Comparison of ENCODE assay signal across 21 cellular contexts in genomic region chr9:137574192-137574591, GRCh38. TPM values are rescaled to one million over a fixed set of nuclear protein-coding genes. Genes with fewer than 3 reads are reported as not detected.
DNase-seq lines count a peak whose midpoint lies in the region; ATAC-seq, FAIRE-seq and TF ChIP-seq lines count a peak whose summit lies in the region.
"Had no signal": no experiment of that assay in that cellular context is flagged by ENCODE, and none has a peak within 500 bp of the region (broad histone marks: within the 10 kb centered on the region; RNA-seq: fewer than 3 reads in every experiment).

No MANE protein-coding gene starts in this region.

- no peak overlapping the region for H3K4me3 ChIP-seq in left ventricle myocardium inferior
- no peak overlapping the region for H3K4me3 ChIP-seq in DOHH2 (ENCODE audit: low read length)
- no peak overlapping the region for H3K4me3 ChIP-seq in K562
- no peak overlapping the region for H3K4me3 ChIP-seq in osteoblast (ENCODE audit: insufficient read depth, low read length)
- H3K4me3 ChIP-seq: BLaER1 treated with 17β-estradiol and CSF1 and Interleukin-3, amounts not matched to agents 10 nM and 100 nM had no signal

- H4K20me1 ChIP-seq in DOHH2 (ENCODE audit: control insufficient read depth, insufficient read depth, low read depth, low read length): no peaks in the 10 kb centered on the region
- H4K20me1 ChIP-seq in K562 (replicated peaks; ENCODE audit: control insufficient read depth, insufficient read depth, low read length): no peaks in the 10 kb centered on the region; the same call in 1 of the 2 replicates
- peaks cover 20% of the 10 kb centered on the region for H4K20me1 ChIP-seq in osteoblast (ENCODE audit: insufficient read depth, low read length)

- no peaks in the 10 kb centered on the region for H3K9me2 ChIP-seq in DOHH2 (replicated peaks; ENCODE audit: control insufficient read depth, low read length)

- H3K79me2 ChIP-seq in DOHH2 (ENCODE audit: control insufficient read depth, low read length) (peaks cover 75% of the 10 kb centered on the region), K562 (ENCODE audit: control insufficient read depth, insufficient read depth, low read length) (peaks cover 48% of the 10 kb centered on the region), osteoblast (ENCODE audit: insufficient read depth, low read length) (peaks cover 70% of the 10 kb centered on the region)

- H3K9me1 ChIP-seq in K562 (ENCODE audit: control insufficient read depth, insufficient read depth, low read length): peaks cover 7% of the 10 kb centered on the region

- H3K27ac ChIP-seq in left ventricle myocardium inferior (replicated peaks): peak overlapping the region; percentile 95
- H3K27ac ChIP-seq in DOHH2 (ENCODE audit: low read depth, low read length): peak overlapping the region; percentile 99
- no peak overlapping the region for H3K27ac ChIP-seq in K562 (ENCODE audit: extremely low read depth, low read depth, low read length)
- no peak overlapping the region for H3K27ac ChIP-seq in osteoblast (ENCODE audit: low read depth, low read length)

- intact Hi-C loops in left ventricle myocardium inferior (cut with micrococcal nuclease) (no loop called here), cardiac septum (cut with DNase I) (no loop called here), K562 (cut with micrococcal nuclease) (no loop called here)

- TF ChIP-seq RAD21 in K562 (CRISPR knock-in tag; conservative IDR thresholded peaks at IDR 0.05 in 1 of 2, IDR thresholded peaks at IDR 0.05 in 1 of 2): no peak

- in situ Hi-C loops in K562 (cut with MboI): no loop called here

- H3K36me3 ChIP-seq in left ventricle myocardium inferior (peaks cover 40% of the 10 kb centered on the region), DOHH2 (ENCODE audit: control insufficient read depth, low read length) (peaks cover 73% of the 10 kb centered on the region), K562 (ENCODE audit: control insufficient read depth, insufficient read depth, low read length) (peaks cover 63% of the 10 kb centered on the region), osteoblast (ENCODE audit: insufficient read depth, low read length) (peaks cover 30% of the 10 kb centered on the region)

- FAIRE-seq in K562 (lab: Jason Lieb, UNC): no peak
- FAIRE-seq: GM12891, HTR-8/SVneo had no signal

- H3K27me3 ChIP-seq in left ventricle myocardium inferior (ENCODE audit: low read depth) (no peaks in the 10 kb centered on the region), DOHH2 (ENCODE audit: control insufficient read depth, low read length) (no peaks in the 10 kb centered on the region), K562 (ENCODE audit: control insufficient read depth in 2 of 2, insufficient read depth in 2 of 2, low read length in 2 of 2) (no peaks in the 10 kb centered on the region), osteoblast (ENCODE audit: insufficient read depth, low read length) (no peaks in the 10 kb centered on the region)
- H3K27me3 ChIP-seq: BLaER1 treated with 17β-estradiol and CSF1 and Interleukin-3, amounts not matched to agents 10 nM and 100 nM had no signal

- DNase-seq in left ventricle myocardium inferior (no peak), cardiac septum (ENCODE audit: low spot score) (no peak), K562 (ENCODE audit: extremely low read depth in 1 of 4, low spot score in 3 of 4) (no peak), osteoblast (ENCODE audit: insufficient read length, low spot score, missing footprints) (peak; percentile 64)
- DNase-seq: 8988T; Calu3; CD8-positive, alpha-beta T cell; DMS79 treated with DMSO at 0.1 percent for 48 hours; EL; GOT3; H9; IMR-90; KBM-7 had no signal

- H3K9me3 ChIP-seq in left ventricle myocardium inferior (replicated peaks) (no peaks in the 10 kb centered on the region), DOHH2 (ENCODE audit: control insufficient read depth, insufficient read depth, low read length) (peaks cover 8% of the 10 kb centered on the region; the same call in 1 of the 2 replicates), K562 (replicated peaks; ENCODE audit: control insufficient read depth, insufficient read depth, low read depth, low read length) (no peaks in the 10 kb centered on the region), osteoblast (ENCODE audit: low read depth, low read length) (no peaks in the 10 kb centered on the region)
- H3K9me3 ChIP-seq: BLaER1 treated with 17β-estradiol and CSF1 and Interleukin-3, amounts not matched to agents 10 nM and 100 nM had no signal

- ATAC-seq in K562: no peak
- ATAC-seq in HG03565 (IDR thresholded peaks at IDR 0.05; ENCODE audit: unreplicated experiment): no peak
- no peak for ATAC-seq in GM19452 (IDR thresholded peaks at IDR 0.05; ENCODE audit: unreplicated experiment)
- ATAC-seq in HG03442 (IDR thresholded peaks at IDR 0.05; ENCODE audit: unreplicated experiment): no peak
- ATAC-seq: CD8-positive, alpha-beta T cell had no signal

- peaks cover 53% of the 10 kb centered on the region for H3K4me1 ChIP-seq in left ventricle myocardium inferior
- H3K4me1 ChIP-seq in DOHH2 (ENCODE audit: control insufficient read depth, low read length): peaks cover 39% of the 10 kb centered on the region
- H3K4me1 ChIP-seq in K562 (replicated peaks in 1 of 2; ENCODE audit: control insufficient read depth in 2 of 2, insufficient read depth in 2 of 2, low read length in 2 of 2): peaks cover 27 to 31% of the 10 kb centered on the region in 2 experiments
- H3K4me1 ChIP-seq in osteoblast (ENCODE audit: insufficient read depth, low read length): peaks cover 14% of the 10 kb centered on the region

- no peak for TF ChIP-seq EP300 in K562 (IDR thresholded peaks at IDR 0.05; ENCODE audit: low read length)

- CTCF ChIA-PET in K562 (lab: Yijun Ruan, JAX; ENCODE audit: low intra/inter-chr PET ratio): no interaction called here

- POLR2A ChIA-PET in K562 (lab: Yijun Ruan, JAX): interaction anchor here (0.6 kb wide), 1 partner anchor 273 kb away, joined by 3 read pairs; no protein-coding TSS in a partner anchor

- H3K4me2 ChIP-seq in DOHH2 (ENCODE audit: low read length) (no peak overlapping the region), K562 (ENCODE audit: insufficient read depth, low read length) (no peak overlapping the region), osteoblast (ENCODE audit: insufficient read depth, low read length) (no peak overlapping the region)

- H2AFZ ChIP-seq in K562 (ENCODE audit: low read depth, low read length): no peak overlapping the region
- no peak overlapping the region for H2AFZ ChIP-seq in osteoblast (ENCODE audit: low read length)

- no TSS peak for BruUV-seq in K562 (replicated peaks; lab: Mats Ljungman, UMichigan)

- TF ChIP-seq POLR2A in K562 (conservative IDR thresholded peaks at IDR 0.05): no peak

- 84% methylated on average over 9 of the region's 10 CpGs for WGBS in K562 (ENCODE audit: insufficient coverage, low coverage, missing lambda C conversion rate)

- H3K9ac ChIP-seq in K562 (ENCODE audit: insufficient read depth in 1 of 2, low read depth in 2 of 2, low read length in 2 of 2): no peak overlapping the region

- TF ChIP-seq CTCF in left ventricle myocardium inferior (IDR thresholded peaks at IDR 0.05; ENCODE audit: borderline replicate concordance) (no peak), DOHH2 (IDR thresholded peaks at IDR 0.05; ENCODE audit: low read depth, low read length, poor library complexity, severe bottlenecking) (no peak), K562 (IDR thresholded peaks at IDR 0.05 in 2 of 3, conservative IDR thresholded peaks at IDR 0.05 in 1 of 3; ENCODE audit: insufficient read depth in 2 of 3, low read depth in 1 of 3, low read length in 3 of 3) (no peak), osteoblast (IDR thresholded peaks at IDR 0.05; ENCODE audit: extremely low read depth, low read depth, low read length) (no peak)

- H3F3A ChIP-seq in DOHH2 (ENCODE audit: control insufficient read depth, insufficient read depth): peaks cover 17% of the 10 kb centered on the region

RNA-seq across cellular contexts. Expression of gene DPH7, which starts 4.5 kb away (rescaled TPM):
- total RNA-seq in left ventricle myocardium inferior (18.0 TPM), cardiac septum (21.2 TPM), K562 (2014; rRNA removed) (49.7 and 54.8 TPM in 2 replicates), K562 (2014; rRNA removed; fragmentation: Illumina TruSeq; extraction: Trizol) (25.5 and 31.8 TPM in 2 replicates), K562 (2015; rRNA removed; fragmentation: Illumina TruSeq; extraction: Trizol) (30.8 and 31.4 TPM in 2 replicates), K562 (2021) (53.0 and 54.0 TPM in 2 replicates), osteoblast (20.3 and 26.2 TPM in 2 replicates)
- 207 and 328 TPM in 2 replicates for total RNA-seq in K562 (2011; cell fraction: chromatin; rRNA removed; ENCODE audit: low replicate concordance)
- total RNA-seq in K562 (2011; cell fraction: nucleolus; rRNA removed): 176 and 183 TPM in 2 replicates
- total RNA-seq in K562 (2011; cell fraction: nucleoplasm; rRNA removed): 193 and 208 TPM in 2 replicates
- polyA plus RNA-seq in K562 (2011; rRNA removed) (56.1 and 64.2 TPM in 2 replicates), K562 (2014; fragmentation: Illumina TruSeq; extraction: Trizol) (37.1 and 41.3 TPM in 2 replicates), K562 (2014; fragmentation: Nextera tagmentation; extraction: Ambion mirVana) (10 to 100 TPM; 13.9 to 21.4 TPM), K562 (2014; rRNA removed) (65.5 and 68.6 TPM in 2 replicates)
- 42.3 and 50.6 TPM in 2 replicates for polyA plus RNA-seq in K562 (2011; cell fraction: cytosol; rRNA removed)
- 337 and 348 TPM in 2 replicates for polyA plus RNA-seq in K562 (2011; cell fraction: nucleus; rRNA removed)
- polyA plus RNA-seq in K562 (2012): 32.2 and 49.3 TPM in 2 replicates
- polyA minus RNA-seq in K562 (2011; rRNA and poly(A)+ RNA removed): 24.1 and 28.0 TPM in 2 replicates
- 10.1 and 16.2 TPM in 2 replicates for polyA minus RNA-seq in K562 (2011; cell fraction: cytosol; rRNA and poly(A)+ RNA removed)
- polyA minus RNA-seq in K562 (2011; cell fraction: nucleus; rRNA and poly(A)+ RNA removed): 42.9 and 65.3 TPM in 2 replicates

RNA-seq across cellular contexts. Expression of gene ZMYND19, which starts 16.1 kb away (rescaled TPM):
- total RNA-seq in left ventricle myocardium inferior (11.6 TPM), cardiac septum (11.2 TPM), K562 (2014; rRNA removed) (71.7 and 91.1 TPM in 2 replicates), K562 (2014; rRNA removed; fragmentation: Illumina TruSeq; extraction: Trizol) (25.8 and 29.0 TPM in 2 replicates), K562 (2015; rRNA removed; fragmentation: Illumina TruSeq; extraction: Trizol) (53.8 and 54.1 TPM in 2 replicates), K562 (2021) (80.9 and 86.7 TPM in 2 replicates), osteoblast (10.5 and 14.1 TPM in 2 replicates)
- total RNA-seq in K562 (2011; cell fraction: chromatin; rRNA removed; ENCODE audit: low replicate concordance): 64.8 and 136 TPM in 2 replicates
- total RNA-seq in K562 (2011; cell fraction: nucleolus; rRNA removed): 82.2 and 86.9 TPM in 2 replicates
- total RNA-seq in K562 (2011; cell fraction: nucleoplasm; rRNA removed): 72.2 and 86.4 TPM in 2 replicates
- polyA plus RNA-seq in K562 (2011; rRNA removed) (38.8 and 44.0 TPM in 2 replicates), K562 (2014; fragmentation: Illumina TruSeq; extraction: Trizol) (33.6 and 44.3 TPM in 2 replicates), K562 (2014; fragmentation: Nextera tagmentation; extraction: Ambion mirVana) (1 to 10 TPM; 1.0 to 2.4 TPM), K562 (2014; rRNA removed) (71.0 and 71.7 TPM in 2 replicates)
- 44.8 and 62.0 TPM in 2 replicates for polyA plus RNA-seq in K562 (2011; cell fraction: cytosol; rRNA removed)
- 169 and 210 TPM in 2 replicates for polyA plus RNA-seq in K562 (2011; cell fraction: nucleus; rRNA removed)
- 34.1 and 42.5 TPM in 2 replicates for polyA plus RNA-seq in K562 (2012)
- 13.9 and 22.3 TPM in 2 replicates for polyA minus RNA-seq in K562 (2011; rRNA and poly(A)+ RNA removed)
- 23.8 and 30.1 TPM in 2 replicates for polyA minus RNA-seq in K562 (2011; cell fraction: cytosol; rRNA and poly(A)+ RNA removed)
- polyA minus RNA-seq in K562 (2011; cell fraction: nucleus; rRNA and poly(A)+ RNA removed): 27.6 and 35.2 TPM in 2 replicates

RNA-seq across cellular contexts. Expression of gene MRPL41, which starts 22.5 kb away (rescaled TPM):
- total RNA-seq in left ventricle myocardium inferior (233 TPM), cardiac septum (184 TPM), K562 (2014; rRNA removed) (239 and 259 TPM in 2 replicates), K562 (2014; rRNA removed; fragmentation: Illumina TruSeq; extraction: Trizol) (9.2 and 11.6 TPM in 2 replicates), K562 (2015; rRNA removed; fragmentation: Illumina TruSeq; extraction: Trizol) (54.9 and 58.3 TPM in 2 replicates), K562 (2021) (146 and 158 TPM in 2 replicates), osteoblast (26.2 and 30.4 TPM in 2 replicates)
- 2.1 and 9.1 TPM in 2 replicates for total RNA-seq in K562 (2011; cell fraction: chromatin; rRNA removed; ENCODE audit: low replicate concordance)
- 19.8 and 28.3 TPM in 2 replicates for total RNA-seq in K562 (2011; cell fraction: nucleolus; rRNA removed)
- total RNA-seq in K562 (2011; cell fraction: nucleoplasm; rRNA removed): 9.6 and 10.5 TPM in 2 replicates
- polyA plus RNA-seq in K562 (2011; rRNA removed) (21.6 and 23.7 TPM in 2 replicates), K562 (2014; fragmentation: Illumina TruSeq; extraction: Trizol) (10.4 and 32.9 TPM in 2 replicates), K562 (2014; fragmentation: Nextera tagmentation; extraction: Ambion mirVana) (1 to 10 TPM; 2.6 to 4.1 TPM), K562 (2014; rRNA removed) (184 and 216 TPM in 2 replicates)
- 35.6 and 169 TPM in 2 replicates for polyA plus RNA-seq in K562 (2011; cell fraction: cytosol; rRNA removed)
- polyA plus RNA-seq in K562 (2011; cell fraction: nucleus; rRNA removed): 18.9 and 28.4 TPM in 2 replicates
- polyA plus RNA-seq in K562 (2012): 75.7 and 99.4 TPM in 2 replicates
- polyA minus RNA-seq in K562 (2011; rRNA and poly(A)+ RNA removed): 1.7 and 3.9 TPM in 2 replicates
- 21.6 and 22.5 TPM in 2 replicates for polyA minus RNA-seq in K562 (2011; cell fraction: cytosol; rRNA and poly(A)+ RNA removed)
- 4.7 and 8.7 TPM in 2 replicates for polyA minus RNA-seq in K562 (2011; cell fraction: nucleus; rRNA and poly(A)+ RNA removed)

RNA-seq across cellular contexts. Expression of gene PNPLA7, which starts 24.0 kb away (rescaled TPM):
- 9.0 TPM for total RNA-seq in left ventricle myocardium inferior
- 8.1 TPM for total RNA-seq in cardiac septum
- 2.8 and 5.5 TPM in 2 replicates for total RNA-seq in K562 (2011; cell fraction: chromatin; rRNA removed; ENCODE audit: low replicate concordance)
- 2.0 and 3.0 TPM in 2 replicates for total RNA-seq in K562 (2011; cell fraction: nucleolus; rRNA removed)
- 2.3 and 3.4 TPM in 2 replicates for total RNA-seq in K562 (2011; cell fraction: nucleoplasm; rRNA removed)
- total RNA-seq in K562 (2014; rRNA removed): 0.14 and 0.45 TPM in 2 replicates
- 0.04 TPM in 1 of 2 replicates, not detected in the other for total RNA-seq in K562 (2014; rRNA removed; fragmentation: Illumina TruSeq; extraction: Trizol)
- 0.19 and 0.22 TPM in 2 replicates for total RNA-seq in K562 (2015; rRNA removed; fragmentation: Illumina TruSeq; extraction: Trizol)
- total RNA-seq in K562 (2021): 0.58 and 0.75 TPM in 2 replicates
- polyA plus RNA-seq in K562 (2011; rRNA removed): 0.17 and 0.66 TPM in 2 replicates
- polyA plus RNA-seq in K562 (2011; cell fraction: cytosol; rRNA removed): 0.16 and 0.19 TPM in 2 replicates
- polyA plus RNA-seq in K562 (2011; cell fraction: nucleus; rRNA removed): 4.1 and 5.1 TPM in 2 replicates
- 0.95 and 2.4 TPM in 2 replicates for polyA plus RNA-seq in K562 (2012)
- 0.31 and 0.44 TPM in 2 replicates for polyA plus RNA-seq in K562 (2014; fragmentation: Illumina TruSeq; extraction: Trizol)
- under 1 TPM in 1 of 2 experiments, not detected in 1; 0.01 TPM for polyA plus RNA-seq in K562 (2014; fragmentation: Nextera tagmentation; extraction: Ambion mirVana)
- polyA plus RNA-seq in K562 (2014; rRNA removed): 0.78 and 0.85 TPM in 2 replicates
- polyA minus RNA-seq in K562 (2011; rRNA and poly(A)+ RNA removed): 0.07 and 0.12 TPM in 2 replicates
- polyA minus RNA-seq in K562 (2011; cell fraction: cytosol; rRNA and poly(A)+ RNA removed): 0.19 and 0.46 TPM in 2 replicates
- 0.54 and 1.00 TPM in 2 replicates for polyA minus RNA-seq in K562 (2011; cell fraction: nucleus; rRNA and poly(A)+ RNA removed)
- 1.8 and 2.7 TPM in 2 replicates for total RNA-seq in osteoblast
- total RNA-seq: G401 had no signal

RNA-seq across cellular contexts. Expression of gene ARRDC1, which starts 31.3 kb away (rescaled TPM):
- total RNA-seq in left ventricle myocardium inferior (16.2 TPM), cardiac septum (21.1 TPM), K562 (2014; rRNA removed) (33.7 and 37.2 TPM in 2 replicates), K562 (2014; rRNA removed; fragmentation: Illumina TruSeq; extraction: Trizol) (4.1 and 5.8 TPM in 2 replicates), K562 (2015; rRNA removed; fragmentation: Illumina TruSeq; extraction: Trizol) (10.4 and 14.9 TPM in 2 replicates), K562 (2021) (32.2 and 32.5 TPM in 2 replicates), osteoblast (11.9 and 15.0 TPM in 2 replicates)
- 63.1 and 259 TPM in 2 replicates for total RNA-seq in K562 (2011; cell fraction: chromatin; rRNA removed; ENCODE audit: low replicate concordance)
- total RNA-seq in K562 (2011; cell fraction: nucleolus; rRNA removed): 190 and 191 TPM in 2 replicates
- total RNA-seq in K562 (2011; cell fraction: nucleoplasm; rRNA removed): 87.1 and 99.6 TPM in 2 replicates
- polyA plus RNA-seq in K562 (2011; rRNA removed) (24.5 and 34.0 TPM in 2 replicates), K562 (2014; fragmentation: Illumina TruSeq; extraction: Trizol) (18.6 and 24.3 TPM in 2 replicates), K562 (2014; fragmentation: Nextera tagmentation; extraction: Ambion mirVana) (under 1 TPM; 0.21 to 0.63 TPM), K562 (2014; rRNA removed) (45.3 and 47.0 TPM in 2 replicates)
- 36.0 and 79.6 TPM in 2 replicates for polyA plus RNA-seq in K562 (2011; cell fraction: cytosol; rRNA removed)
- 220 and 374 TPM in 2 replicates for polyA plus RNA-seq in K562 (2011; cell fraction: nucleus; rRNA removed)
- polyA plus RNA-seq in K562 (2012): 26.1 and 37.6 TPM in 2 replicates
- polyA minus RNA-seq in K562 (2011; rRNA and poly(A)+ RNA removed): 9.5 and 12.2 TPM in 2 replicates
- 14.6 and 18.9 TPM in 2 replicates for polyA minus RNA-seq in K562 (2011; cell fraction: cytosol; rRNA and poly(A)+ RNA removed)
- 40.5 and 60.7 TPM in 2 replicates for polyA minus RNA-seq in K562 (2011; cell fraction: nucleus; rRNA and poly(A)+ RNA removed)

Comparison
In these comparisons a context has a peak if more than half of its experiments do, and no peak if none do; other contexts are left out.
1. H3K27ac ChIP-seq: peak in left ventricle myocardium inferior (single experiment) and DOHH2 (single experiment); none in K562 (single experiment) and osteoblast (single experiment).